8 cellular contexts compared by ENCODE assay signal in the genomic region with DNA sequence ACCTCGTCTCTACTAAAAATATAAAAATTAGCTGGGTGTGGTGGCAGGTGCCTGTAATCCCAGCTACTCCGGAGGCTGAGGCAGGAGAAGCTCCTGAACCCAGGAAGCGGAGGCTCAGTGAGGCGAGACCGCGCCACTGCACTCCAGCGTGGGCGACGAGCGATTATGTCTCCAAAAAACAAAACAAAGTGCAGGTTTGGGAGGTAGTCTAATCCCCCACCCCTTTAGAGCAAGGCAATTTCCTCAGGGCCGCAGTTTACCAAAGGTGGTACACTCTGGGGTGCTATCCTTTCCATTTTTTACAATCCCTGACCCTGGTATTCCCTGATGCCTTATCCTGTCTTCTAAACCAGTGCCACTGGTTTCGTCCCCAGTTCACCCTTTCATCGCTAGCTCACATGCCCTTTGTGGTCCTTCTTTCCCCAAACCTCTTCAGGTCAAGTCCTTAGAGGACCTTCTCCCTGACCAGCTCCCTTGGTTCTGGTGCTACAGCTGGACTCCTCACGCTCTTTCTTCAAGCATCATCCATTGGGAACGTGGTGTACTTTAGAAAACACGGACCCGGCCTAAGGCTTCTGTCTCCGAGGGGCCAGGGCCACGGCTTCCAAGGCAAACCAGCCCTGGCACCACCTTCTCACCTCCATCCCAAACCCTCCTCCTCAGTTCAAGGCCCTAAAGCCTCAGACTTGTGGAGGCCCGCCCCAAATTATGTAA. TPM values are rescaled to one million over a fixed set of nuclear protein-coding genes. Genes with fewer than 3 reads are reported as not detected.
DNase-seq lines count a peak whose midpoint lies in the region; ATAC-seq and TF ChIP-seq lines count a peak whose summit lies in the region.

No MANE protein-coding gene starts in this region.

- peak overlapping the region; percentile 94 for H3K4me3 Mint-ChIP-seq in Caco-2 (ENCODE audit: unreplicated experiment)

- peaks cover 22% of the 10 kb centered on the region for H3K4me1 Mint-ChIP-seq in Caco-2 (ENCODE audit: low read depth, unreplicated experiment)

- no peak for ATAC-seq in HG03108 (IDR thresholded peaks at IDR 0.05; ENCODE audit: unreplicated experiment)

- peaks cover 11% of the 10 kb centered on the region for H3K36me3 Mint-ChIP-seq in Caco-2 (ENCODE audit: insufficient read depth, unreplicated experiment)

- DNase-seq in Caco-2 (peak in 1 of 2 experiments; percentile 8), Karpas-422 (no peak), cardiac fibroblast (ENCODE audit: low read depth in 2 of 2) (peak in 1 of 2 donors; percentile 25), retina (no peak), Ammon's horn (ENCODE audit: low spot score) (no peak), superior temporal gyrus (ENCODE audit: extremely low spot score) (no peak)

- POLR2A ChIA-PET in Caco-2 (lab: Charles Lee) = interaction anchor here (0.6 to 1.4 kb wide), 2 partner anchors 46 to 51 kb away, joined by 8 to 21 read pairs; a partner anchor contains a TSS

- H3K27ac Mint-ChIP-seq in Caco-2 (ENCODE audit: unreplicated experiment) = peak overlapping the region; percentile 89

- WGBS in mesodermal cell (ENCODE audit: insufficient coverage in 2 of 2), 2 experiments = 68 to 90% methylated on average over 11 to 16 of the region's 20 CpGs

- no peaks in the 10 kb centered on the region for H3K9me3 Mint-ChIP-seq in Caco-2 (ENCODE audit: unreplicated experiment)

- H2AFZ ChIP-seq in Karpas-422 (ENCODE audit: low read length) = peak overlapping the region; percentile 68; the same call in 1 of the 2 replicates

- H3K9me2 ChIP-seq in Karpas-422 (replicated peaks; ENCODE audit: insufficient read depth, low read length) = no peaks in the 10 kb centered on the region

- H3K9ac ChIP-seq in Karpas-422 (ENCODE audit: low read length) = peak overlapping the region; percentile 81

- H3K27ac ChIP-seq in Karpas-422 (ENCODE audit: low read length) (peak overlapping the region; percentile 76), mesodermal cell (ENCODE audit: low read depth, low read length, severe bottlenecking) (peak overlapping the region; percentile 71)

- no peaks in the 10 kb centered on the region for H3K36me3 ChIP-seq in Caco-2 (ENCODE audit: control insufficient read depth, insufficient read depth, low read length)
- peaks cover 10% of the 10 kb centered on the region; the same call in 1 of the 2 replicates for H3K36me3 ChIP-seq in Karpas-422 (ENCODE audit: insufficient read depth, low read length)
- H3K36me3 ChIP-seq in mesodermal cell (ENCODE audit: control insufficient read depth, insufficient read depth, low read length) = peaks cover 23% of the 10 kb centered on the region

- no peaks in the 10 kb centered on the region for H3K27me3 ChIP-seq in Caco-2 (replicated peaks; ENCODE audit: control insufficient read depth, insufficient read depth, low read length)
- no peaks in the 10 kb centered on the region for H3K27me3 ChIP-seq in Karpas-422 (ENCODE audit: low read length)

- intact Hi-C loops in Caco-2 (cut with micrococcal nuclease; ENCODE audit: unreplicated experiment) = no loop called here

- H3K9me3 ChIP-seq in Caco-2 (no peaks in the 10 kb centered on the region), Karpas-422 (ENCODE audit: low read length) (no peaks in the 10 kb centered on the region), mesodermal cell (ENCODE audit: control insufficient read depth, low read length) (no peaks in the 10 kb centered on the region)

- no peaks in the 10 kb centered on the region for H4K20me1 ChIP-seq in Karpas-422 (ENCODE audit: insufficient read depth, low read depth, low read length)

- no peaks in the 10 kb centered on the region for H3K27me3 Mint-ChIP-seq in Caco-2 (ENCODE audit: insufficient read depth, unreplicated experiment)

- H3K4me3 ChIP-seq in Caco-2 (ENCODE audit: low read depth, low read length) (peak overlapping the region; percentile 91), Karpas-422 (ENCODE audit: low read length) (peak overlapping the region; percentile 81), cardiac fibroblast (replicated peaks in 1 of 2; ENCODE audit: low read depth in 2 of 2, low read length in 2 of 2) (peak overlapping the region; percentile 90 to 98), mesodermal cell (ENCODE audit: extremely low read depth, insufficient read depth, low read length, poor library complexity, severe bottlenecking) (peak overlapping the region; percentile 89)

- H3K79me2 ChIP-seq in Karpas-422 (ENCODE audit: low read length) = peaks cover 85% of the 10 kb centered on the region

- CTCF ChIA-PET in Caco-2 (lab: Charles Lee) = interaction anchor here (1.1 to 1.9 kb wide), 4 partner anchors 20 to 66 kb away, joined by 3 to 13 read pairs (median 8); no protein-coding TSS in a partner anchor

- TF ChIP-seq CTCF in Caco-2 (IDR thresholded peaks at IDR 0.05; ENCODE audit: insufficient read depth in 1 of 2, low read depth in 1 of 2, low read length in 1 of 2, severe bottlenecking in 1 of 2, unreplicated experiment in 1 of 2) = no peak
- TF ChIP-seq CTCF in cardiac fibroblast (IDR thresholded peaks at IDR 0.05; ENCODE audit: low read depth, low read length) = no peak

- H3K4me1 ChIP-seq in Caco-2 (peaks cover 27% of the 10 kb centered on the region), Karpas-422 (ENCODE audit: low read length) (peaks cover 54% of the 10 kb centered on the region), mesodermal cell (ENCODE audit: control insufficient read depth, insufficient read depth, low read length, poor library complexity, severe bottlenecking) (peaks cover 4% of the 10 kb centered on the region)

- no TSS peak for BruUV-seq in Caco-2 (replicated peaks; lab: Mats Ljungman, UMichigan)

- peak overlapping the region; percentile 78 for H3K4me2 ChIP-seq in Karpas-422 (ENCODE audit: low read depth, low read length, poor library complexity, severe bottlenecking)

RNA-seq across cellular contexts. Expression of a gene that starts 0.9 kb away (rescaled TPM):
- total RNA-seq in Caco-2 (2022) = 31.7 and 35.1 TPM in 2 replicates
- total RNA-seq in Karpas-422 (2014; rRNA removed; shearing (Covaris generic); ENCODE audit: low replicate concordance) = 79.3 and 102 TPM in 2 replicates
- 41.9 TPM for polyA plus RNA-seq in mesodermal cell (2013, experiment 1 of 2)
- polyA plus RNA-seq in mesodermal cell (2013, experiment 2 of 2) = 50.2 TPM

RNA-seq across cellular contexts. Expression of a gene that starts 1.5 kb away (rescaled TPM):
- total RNA-seq in Caco-2 (2022) = 38.1 and 38.9 TPM in 2 replicates
- 37.7 and 50.1 TPM in 2 replicates for total RNA-seq in Karpas-422 (2014; rRNA removed; shearing (Covaris generic); ENCODE audit: low replicate concordance)
- polyA plus RNA-seq in mesodermal cell (2013, experiment 1 of 2) = 63.8 TPM
- polyA plus RNA-seq in mesodermal cell (2013, experiment 2 of 2) = 61.4 TPM

RNA-seq across cellular contexts. Expression of a gene that starts 50.6 kb away (rescaled TPM):
- total RNA-seq in Caco-2 (2022) = 6.8 and 7.1 TPM in 2 replicates
- total RNA-seq in Karpas-422 (2014; rRNA removed; shearing (Covaris generic); ENCODE audit: low replicate concordance) = not detected in 2 replicates
- not detected for polyA plus RNA-seq in mesodermal cell (2013, experiment 1 of 2)
- not detected for polyA plus RNA-seq in mesodermal cell (2013, experiment 2 of 2)

RNA-seq across cellular contexts. Expression of a gene that starts 55.0 kb away (rescaled TPM):
- total RNA-seq in Caco-2 (2022) = 16.6 and 17.2 TPM in 2 replicates
- 46.5 and 87.4 TPM in 2 replicates for total RNA-seq in Karpas-422 (2014; rRNA removed; shearing (Covaris generic); ENCODE audit: low replicate concordance)
- polyA plus RNA-seq in mesodermal cell (2013, experiment 1 of 2) = 32.3 TPM
- 28.5 TPM for polyA plus RNA-seq in mesodermal cell (2013, experiment 2 of 2)
